Comparison of ENCODE assay signal across 29 cellular contexts in the genomic region with DNA sequence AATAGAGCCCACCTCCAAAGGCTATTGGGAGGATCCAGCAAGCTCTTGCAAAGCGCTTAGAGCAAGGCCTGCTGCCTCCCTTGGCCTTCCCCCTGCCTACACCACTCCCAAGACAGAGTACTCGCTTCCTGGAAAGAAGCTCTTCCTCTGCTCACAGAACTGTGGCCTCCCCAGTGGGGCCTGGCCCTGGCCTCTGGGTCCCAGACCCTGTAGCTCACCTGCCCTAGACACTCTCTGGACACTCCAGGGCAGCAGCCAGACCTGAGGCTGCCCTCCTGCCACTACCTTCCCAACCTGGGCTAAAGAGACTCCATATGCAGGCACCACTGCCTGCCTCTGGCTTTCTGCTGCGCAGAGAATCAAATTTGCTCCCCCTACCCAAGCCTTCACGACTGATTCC. TPM values are rescaled to one million over a fixed set of nuclear protein-coding genes. Genes with fewer than 3 reads are reported as not detected.
DNase-seq lines count a peak whose midpoint lies in the region; ATAC-seq, FAIRE-seq and TF ChIP-seq lines count a peak whose summit lies in the region.
"Had no signal": no experiment of that assay in that cellular context is flagged by ENCODE, and none has a peak within 500 bp of the region (broad histone marks: within the 10 kb centered on the region; RNA-seq: fewer than 3 reads in every experiment).

No MANE protein-coding gene starts in this region.

- no peak overlapping the region for H3K56ac ChIP-seq in H9 (ENCODE audit: insufficient read length, low read depth, low read length)

- no peaks in the 10 kb centered on the region for H3K79me2 ChIP-seq in H9 (ENCODE audit: insufficient read depth, low read length)
- no peaks in the 10 kb centered on the region for H3K79me2 ChIP-seq in astrocyte (ENCODE audit: insufficient read depth, low read length)

- no peak for DNase-seq in activated CD4-positive, alpha-beta T cell treated with anti-CD3 and anti-CD28 coated beads, Interleukin-2, amount 10 ng/mL, durations not matched to agents 24 days and 14 days
- no peak for DNase-seq in activated CD4-positive, alpha-beta T cell treated with anti-CD3 and anti-CD28 coated beads for 48 hours
- no peak for DNase-seq in H9
- no peak for DNase-seq in astrocyte (ENCODE audit: low read depth)
- no peak for DNase-seq in SIG-M5 (lab: John Stamatoyannopoulos, UW)
- DNase-seq in erythroblast (lab: John Stamatoyannopoulos, UW) = no peak
- DNase-seq: activated CD4-positive, alpha-beta T cell treated with anti-CD3 and anti-CD28 coated beads for 4 hours; activated T-cell treated with anti-CD3 and anti-CD28 coated beads, Interleukin-2, amount 50 U/mL, for 4 hours; brain microvascular endothelial cell; Caco-2; hippocampal formation; left colon; NCI-H146; NCI-H226; NCI-H526 treated with DMSO at 0.1 percent for 48 hours; stimulated activated CD4-positive, alpha-beta T cell treated with anti-CD3 and anti-CD28 coated beads, Interleukin-12 subunit alpha, Interleukin-12 subunit beta, amount 100 ng/mL, for 4 hours; stimulated activated CD4-positive, alpha-beta T cell treated with anti-CD3 and anti-CD28 coated beads, Interleukin-2, amount 100 ng/mL, for 48 hours had no signal

- H3K36me3 ChIP-seq in astrocyte (ENCODE audit: insufficient read depth, low read length) = peaks cover 4% of the 10 kb centered on the region
- H3K36me3 ChIP-seq in neutrophil = peaks cover 71% of the 10 kb centered on the region

- no peaks in the 10 kb centered on the region for H3K27me3 ChIP-seq in H9 (ENCODE audit: insufficient read depth, low read length)
- no peaks in the 10 kb centered on the region for H3K27me3 ChIP-seq in astrocyte (ENCODE audit: insufficient read depth, low read length)
- no peaks in the 10 kb centered on the region for H3K27me3 ChIP-seq in neutrophil
- H3K27me3 ChIP-seq: brain microvascular endothelial cell, gastroesophageal sphincter, Peyer's patch had no signal

- peaks cover 2% of the 10 kb centered on the region for H3K4me1 Mint-ChIP-seq in activated CD4-positive, alpha-beta T cell treated with anti-CD3 and anti-CD28 coated beads, Interleukin-2, amount 10 ng/mL, durations not matched to agents 24 days and 14 days
- H3K4me1 Mint-ChIP-seq in H9 (no peaks in the 10 kb centered on the region), astrocyte (ENCODE audit: low read depth, unreplicated experiment) (peaks cover 6% of the 10 kb centered on the region)

- H3K36me3 Mint-ChIP-seq in activated CD4-positive, alpha-beta T cell treated with anti-CD3 and anti-CD28 coated beads, Interleukin-2, amount 10 ng/mL, durations not matched to agents 24 days and 14 days (ENCODE audit: low read depth) = peaks cover 6% of the 10 kb centered on the region
- H3K36me3 Mint-ChIP-seq in H9 (ENCODE audit: insufficient read depth in 1 of 3, low read depth in 3 of 3) = peaks cover 4 to 28% (median 6%) of the 10 kb centered on the region in 3 experiments; a peak in 6 of 7 replicates
- peaks cover 12% of the 10 kb centered on the region for H3K36me3 Mint-ChIP-seq in astrocyte (ENCODE audit: low read depth, unreplicated experiment)
- H3K36me3 Mint-ChIP-seq: type B pancreatic cell had no signal

- no peak overlapping the region for H3K4me3 Mint-ChIP-seq in activated CD4-positive, alpha-beta T cell treated with anti-CD3 and anti-CD28 coated beads, Interleukin-2, amount 10 ng/mL, durations not matched to agents 24 days and 14 days
- H3K4me3 Mint-ChIP-seq in H9 (no peak overlapping the region), astrocyte (ENCODE audit: unreplicated experiment) (no peak overlapping the region)
- H3K4me3 Mint-ChIP-seq: activated T-cell treated with anti-CD3 and anti-CD28 coated beads, Interleukin-2, amount 50 U/mL, for 4 hours; type B pancreatic cell had no signal

- intact Hi-C loops in activated CD4-positive, alpha-beta T cell treated with anti-CD3 and anti-CD28 coated beads, Interleukin-2, amount 10 ng/mL, durations not matched to agents 24 days and 14 days (cut with micrococcal nuclease) = no loop called here

- no peak overlapping the region for H2BK20ac ChIP-seq in H9 (ENCODE audit: low read depth, low read length, poor library complexity, severe bottlenecking)

- H3K4me3 ChIP-seq in astrocyte (ENCODE audit: insufficient read depth, low read depth, low read length) (no peak overlapping the region), neutrophil (ENCODE audit: low read depth in 1 of 2, low read length in 1 of 2) (no peak overlapping the region)
- H3K4me3 ChIP-seq: gastroesophageal sphincter, Peyer's patch had no signal

- H4K20me1 ChIP-seq in H9 (ENCODE audit: control insufficient read depth, insufficient read depth, insufficient read length) (no peaks in the 10 kb centered on the region), astrocyte (ENCODE audit: insufficient read depth, low read length) (no peaks in the 10 kb centered on the region)

- H2BK12ac ChIP-seq in H9 (ENCODE audit: insufficient read length, low read depth, low read length) = no peak overlapping the region

- H3K27me3 Mint-ChIP-seq in activated CD4-positive, alpha-beta T cell treated with anti-CD3 and anti-CD28 coated beads, Interleukin-2, amount 10 ng/mL, durations not matched to agents 24 days and 14 days = no peaks in the 10 kb centered on the region
- H3K27me3 Mint-ChIP-seq in H9 (ENCODE audit: low read depth) = no peaks in the 10 kb centered on the region; the same call in 1 of the 2 replicates
- H3K27me3 Mint-ChIP-seq in astrocyte (ENCODE audit: low read depth, unreplicated experiment) = peaks cover 8% of the 10 kb centered on the region
- H3K27me3 Mint-ChIP-seq: progenitor cell of endocrine pancreas, type B pancreatic cell had no signal

- WGBS in H9 (ENCODE audit: extremely low coverage, insufficient read length, low lambda C conversion rate) = no CpG with 5 or more reads among the region's 4 CpGs

- H3K18ac ChIP-seq in H9 (ENCODE audit: insufficient read length, low read depth, low read length) = no peak overlapping the region

- H3K9me3 Mint-ChIP-seq in activated CD4-positive, alpha-beta T cell treated with anti-CD3 and anti-CD28 coated beads, Interleukin-2, amount 10 ng/mL, durations not matched to agents 24 days and 14 days = no peaks in the 10 kb centered on the region
- H3K9me3 Mint-ChIP-seq in H9 (no peaks in the 10 kb centered on the region), astrocyte (ENCODE audit: unreplicated experiment) (no peaks in the 10 kb centered on the region)
- H3K9me3 Mint-ChIP-seq: activated T-cell treated with anti-CD3 and anti-CD28 coated beads, Interleukin-2, amount 50 U/mL, for 4 hours; type B pancreatic cell had no signal

- H3K4me1 ChIP-seq in H9 (ENCODE audit: insufficient read depth, low read length) (no peaks in the 10 kb centered on the region), astrocyte (ENCODE audit: insufficient read depth, low read length) (no peaks in the 10 kb centered on the region), neutrophil (ENCODE audit: control insufficient read depth in 1 of 2, insufficient read depth in 1 of 2, low read depth in 1 of 2, low read length in 1 of 2) (no peaks in the 10 kb centered on the region)
- H3K4me1 ChIP-seq: Peyer's patch had no signal

- H2AFZ ChIP-seq in H9 (ENCODE audit: low read length) (no peak overlapping the region), astrocyte (ENCODE audit: low read depth, low read length) (no peak overlapping the region)

- TF ChIP-seq POLR2A in erythroblast (IDR thresholded peaks at IDR 0.05; ENCODE audit: low read length) = no peak

- H4K8ac ChIP-seq in H9 (replicated peaks; ENCODE audit: insufficient read length, low read depth, low read length) = no peak overlapping the region

- H2AK5ac ChIP-seq in H9 (ENCODE audit: insufficient read length, low read length) = no peak overlapping the region

- no peak overlapping the region for H3K23ac ChIP-seq in H9 (ENCODE audit: insufficient read length, low read depth, low read length)

- H3K27ac ChIP-seq in H9 (ENCODE audit: insufficient read length, low read depth, low read length) (no peak overlapping the region), astrocyte (ENCODE audit: low read depth, low read length) (no peak overlapping the region), neutrophil (peak overlapping the region; percentile 54)
- H3K27ac ChIP-seq: 22Rv1, brain microvascular endothelial cell, C4-2B, gastroesophageal sphincter, Peyer's patch had no signal

- no peak overlapping the region for H4K5ac ChIP-seq in H9 (ENCODE audit: insufficient read length, low read depth, low read length)

- no peak overlapping the region for H2BK15ac ChIP-seq in H9 (ENCODE audit: low read depth, low read length)

- TF ChIP-seq CTCF in H9 (conservative IDR thresholded peaks at IDR 0.05) (no peak), astrocyte (IDR thresholded peaks at IDR 0.05; ENCODE audit: insufficient read depth, low read depth, low read length) (no peak), neutrophil (IDR thresholded peaks at IDR 0.05) (no peak)

- H3K27ac Mint-ChIP-seq in activated CD4-positive, alpha-beta T cell treated with anti-CD3 and anti-CD28 coated beads, Interleukin-2, amount 10 ng/mL, durations not matched to agents 24 days and 14 days = peak overlapping the region; percentile 14
- H3K27ac Mint-ChIP-seq in H9 (peak overlapping the region; percentile 10 to 38 (median 11); a peak in 3 of 7 replicates), astrocyte (ENCODE audit: unreplicated experiment) (peak overlapping the region; percentile 34)
- H3K27ac Mint-ChIP-seq: type B pancreatic cell had no signal

- no peak overlapping the region for H2BK120ac ChIP-seq in H9 (ENCODE audit: low read depth, low read length, poor library complexity, severe bottlenecking)

- no peak overlapping the region for H3K9ac ChIP-seq in H9 (ENCODE audit: extremely low read depth, insufficient read length, low read length)
- H3K9ac ChIP-seq in astrocyte (ENCODE audit: low read length) = no peak overlapping the region

- no peak for FAIRE-seq in astrocyte (lab: Jason Lieb, UNC)
- FAIRE-seq: G401.6, HepG2 had no signal

- no peak overlapping the region for H3K14ac ChIP-seq in H9 (ENCODE audit: insufficient read depth, low read length)

- no peak overlapping the region for H3K4ac ChIP-seq in H9 (ENCODE audit: low read depth, low read length)

- ATAC-seq in GM21619 (IDR thresholded peaks at IDR 0.05; ENCODE audit: unreplicated experiment) = no peak
- ATAC-seq: activated T-cell treated with anti-CD3 and anti-CD28 coated beads, Interleukin-2, amount 50 U/mL, for 4 hours; gastroesophageal sphincter; HepG2; left colon; sciatic nerve had no signal

- no peaks in the 10 kb centered on the region for H3K9me3 ChIP-seq in H9 (ENCODE audit: control insufficient read depth, low read depth, low read length)
- H3K9me3 ChIP-seq in astrocyte (ENCODE audit: insufficient read depth, low read depth, low read length) = no peaks in the 10 kb centered on the region
- no peaks in the 10 kb centered on the region for H3K9me3 ChIP-seq in neutrophil
- H3K9me3 ChIP-seq: Caco-2, gastroesophageal sphincter, Peyer's patch had no signal

- H3K79me1 ChIP-seq in H9 (ENCODE audit: insufficient read depth, low read depth, low read length, poor library complexity, severe bottlenecking) = no peaks in the 10 kb centered on the region

- no peak overlapping the region for H4K91ac ChIP-seq in H9 (ENCODE audit: insufficient read length, low read depth, low read length)

- no peaks in the 10 kb centered on the region for H3K23me2 ChIP-seq in H9 (ENCODE audit: insufficient read length, low read depth, low read length, poor library complexity, severe bottlenecking)

- H3K4me2 ChIP-seq in H9 (ENCODE audit: insufficient read depth, insufficient read length, low read length) (no peak overlapping the region), astrocyte (ENCODE audit: low read length) (no peak overlapping the region)

- no peak overlapping the region for H2BK5ac ChIP-seq in H9 (ENCODE audit: insufficient read length, low read length)

- H3T11ph ChIP-seq in H9 (ENCODE audit: low read length) = no peak overlapping the region

RNA-seq across cellular contexts. Expression of a gene that starts 49.9 kb away (rescaled TPM):
- not detected in 2 replicates for total RNA-seq in activated CD4-positive, alpha-beta T cell treated with anti-CD3 and anti-CD28 coated beads, Interleukin-2, amount 10 ng/mL, durations not matched to agents 24 days and 14 days
- 3.1 and 3.2 TPM in 2 replicates for total RNA-seq in H9 (2021)
- 3.1 and 3.3 TPM in 2 replicates for total RNA-seq in astrocyte
- total RNA-seq: activated T-cell treated with anti-CD3 and anti-CD28 coated beads, Interleukin-2, amount 50 U/mL, for 4 hours; LHCN-M2 had no signal
